In genomic region chr2:121213386-121213785, GRCh38 we compare ENCODE assay signal across 33 cellular contexts.
"Had no signal": no experiment of that assay in that cellular context is flagged by ENCODE, and none has a peak within 500 bp of the region (broad histone marks: within the 10 kb centered on the region; RNA-seq: fewer than 3 reads in every experiment).

No MANE protein-coding gene starts in this region.

- H3K4me1 Mint-ChIP-seq: activated CD4-positive, alpha-beta T cell treated with anti-CD3 and anti-CD28 coated beads for 36 hours; activated CD4-positive, alpha-beta T cell treated with anti-CD3 and anti-CD28 coated beads, Interleukin-2, amount 10 ng/mL, durations not matched to agents 24 days and 14 days; activated CD8-positive, alpha-beta memory T cell treated with anti-CD3 and anti-CD28 coated beads, Interleukin-2, amount 10 ng/mL, durations not matched to agents 7 days and 5 days; activated naive CD4-positive, alpha-beta T cell treated with anti-CD3 and anti-CD28 coated beads, Interleukin-2, amount 10 ng/mL, durations not matched to agents 7 days and 5 days; activated naive CD8-positive, alpha-beta T cell treated with anti-CD3 and anti-CD28 coated beads, Interleukin-2, amount 10 ng/mL, durations not matched to agents 7 days and 5 days; T-helper 17 cell had no signal

- H3K9me3 Mint-ChIP-seq: activated CD4-positive, alpha-beta memory T cell treated with anti-CD3 and anti-CD28 coated beads for 36 hours; activated CD4-positive, alpha-beta T cell treated with anti-CD3 and anti-CD28 coated beads, Interleukin-2, amount 10 ng/mL, durations not matched to agents 24 days and 14 days; activated naive CD4-positive, alpha-beta T cell treated with anti-CD3 and anti-CD28 coated beads, Interleukin-2, amount 10 ng/mL, durations not matched to agents 7 days and 5 days; activated naive CD4-positive, alpha-beta T cell treated with anti-CD3 and anti-CD28 coated beads, Interleukin-2, amount 50 U/mL, for 72 hours; activated naive CD8-positive, alpha-beta T cell treated with anti-CD3 and anti-CD28 coated beads, Interleukin-2, amount 10 ng/mL, durations not matched to agents 7 days and 5 days; activated T-helper 1 cell treated with anti-CD3 and anti-CD28 coated beads, Interleukin-12 subunit alpha, Interleukin-12 subunit beta, Interleukin-2, Interleukin-4 antibody, amounts not matched to agents 30 ng/mL and 10 ng/mL and 1 ng/mL, durations not matched to agents 14 hours and 24 hours and 36 hours; activated T-helper 2 cell treated with anti-CD3 and anti-CD28 coated beads, Interferon-gamma antibody, Interleukin-2, Interleukin-4, amounts not matched to agents 10 μg/mL and 5 μg/mL and 100 μg/mL, durations not matched to agents 14 hours and 24 hours and 36 hours; dendritic cell treated with granulocyte-macrophage colony-stimulating factor and Interleukin-4, amounts not matched to agents 40 ng/mL and 50 ng/mL, for 4 days; endodermal cell; T-helper 2 cell treated with Interferon-gamma antibody and Interleukin-4, amounts not matched to agents 5 μg/mL and 100 μg/mL, for 36 hours had no signal

- H3K27ac Mint-ChIP-seq: activated CD4-positive, alpha-beta memory T cell treated with anti-CD3 and anti-CD28 coated beads for 36 hours; activated CD4-positive, alpha-beta T cell treated with anti-CD3 and anti-CD28 coated beads for 36 hours; activated CD4-positive, alpha-beta T cell treated with anti-CD3 and anti-CD28 coated beads, Interleukin-2, amount 10 ng/mL, durations not matched to agents 24 days and 14 days; activated CD8-positive, alpha-beta memory T cell treated with anti-CD3 and anti-CD28 coated beads, Interleukin-2, amount 10 ng/mL, durations not matched to agents 7 days and 5 days; activated CD8-positive, alpha-beta T cell treated with anti-CD3 and anti-CD28 coated beads, Interleukin-2, amount 10 ng/mL, durations not matched to agents 7 days and 5 days; activated naive CD4-positive, alpha-beta T cell treated with anti-CD3 and anti-CD28 coated beads, Interleukin-2, amount 10 ng/mL, durations not matched to agents 7 days and 5 days; activated naive CD4-positive, alpha-beta T cell treated with anti-CD3 and anti-CD28 coated beads, Interleukin-2, amount 50 U/mL, for 72 hours; activated naive CD8-positive, alpha-beta T cell treated with anti-CD3 and anti-CD28 coated beads, Interleukin-2, amount 10 ng/mL, durations not matched to agents 7 days and 5 days; activated T-helper 1 cell treated with anti-CD3 and anti-CD28 coated beads, Interleukin-12 subunit alpha, Interleukin-12 subunit beta, Interleukin-2, Interleukin-4 antibody, amounts not matched to agents 30 ng/mL and 10 ng/mL and 1 ng/mL, durations not matched to agents 14 hours and 24 hours and 36 hours; activated T-helper 2 cell treated with anti-CD3 and anti-CD28 coated beads, Interferon-gamma antibody, Interleukin-2, Interleukin-4, amounts not matched to agents 10 μg/mL and 5 μg/mL and 100 μg/mL, durations not matched to agents 14 hours and 24 hours and 36 hours; dendritic cell treated with granulocyte-macrophage colony-stimulating factor and Interleukin-4, amounts not matched to agents 40 ng/mL and 50 ng/mL, for 4 days; endodermal cell; T-helper 17 cell; T-helper 2 cell treated with Interferon-gamma antibody and Interleukin-4, amounts not matched to agents 5 μg/mL and 100 μg/mL, for 36 hours had no signal

- H3K9me3 ChIP-seq: body of pancreas, gastrocnemius medialis had no signal

- H3K4me3 ChIP-seq: body of pancreas, cardiac muscle cell, coronary artery, dorsolateral prefrontal cortex, gastrocnemius medialis had no signal

- H3K27ac ChIP-seq: body of pancreas, cardiac muscle cell, coronary artery, dorsolateral prefrontal cortex, foreskin keratinocyte, gastrocnemius medialis had no signal

- ATAC-seq: activated CD4-positive, alpha-beta T cell treated with anti-CD3 and anti-CD28 coated beads for 36 hours; activated CD8-positive, alpha-beta memory T cell treated with anti-CD3 and anti-CD28 coated beads, Interleukin-2, amount 10 ng/mL, durations not matched to agents 7 days and 5 days; activated CD8-positive, alpha-beta T cell treated with anti-CD3 and anti-CD28 coated beads, Interleukin-2, amount 10 ng/mL, durations not matched to agents 7 days and 5 days; activated naive CD4-positive, alpha-beta T cell treated with anti-CD3 and anti-CD28 coated beads, Interleukin-2, amount 50 U/mL, for 72 hours; body of pancreas; esophagus mucosa; foreskin keratinocyte; gastrocnemius medialis; T-helper 17 cell had no signal

- H3K36me3 Mint-ChIP-seq: activated CD4-positive, alpha-beta memory T cell treated with anti-CD3 and anti-CD28 coated beads for 36 hours; activated CD8-positive, alpha-beta memory T cell treated with anti-CD3 and anti-CD28 coated beads, Interleukin-2, amount 10 ng/mL, durations not matched to agents 7 days and 5 days; activated naive CD4-positive, alpha-beta T cell treated with anti-CD3 and anti-CD28 coated beads, Interleukin-2, amount 10 ng/mL, durations not matched to agents 7 days and 5 days; activated naive CD4-positive, alpha-beta T cell treated with anti-CD3 and anti-CD28 coated beads, Interleukin-2, amount 50 U/mL, for 72 hours; activated naive CD8-positive, alpha-beta T cell treated with anti-CD3 and anti-CD28 coated beads, Interleukin-2, amount 10 ng/mL, durations not matched to agents 7 days and 5 days had no signal

- H3K27me3 Mint-ChIP-seq: activated CD4-positive, alpha-beta T cell treated with anti-CD3 and anti-CD28 coated beads for 36 hours; activated CD4-positive, alpha-beta T cell treated with anti-CD3 and anti-CD28 coated beads, Interleukin-2, amount 10 ng/mL, durations not matched to agents 24 days and 14 days; activated CD8-positive, alpha-beta memory T cell treated with anti-CD3 and anti-CD28 coated beads, Interleukin-2, amount 10 ng/mL, durations not matched to agents 7 days and 5 days; activated naive CD4-positive, alpha-beta T cell treated with anti-CD3 and anti-CD28 coated beads, Interleukin-2, amount 10 ng/mL, durations not matched to agents 7 days and 5 days; activated naive CD8-positive, alpha-beta T cell treated with anti-CD3 and anti-CD28 coated beads, Interleukin-2, amount 10 ng/mL, durations not matched to agents 7 days and 5 days had no signal

- H3K4me3 Mint-ChIP-seq: activated CD4-positive, alpha-beta memory T cell treated with anti-CD3 and anti-CD28 coated beads for 36 hours; activated CD4-positive, alpha-beta T cell treated with anti-CD3 and anti-CD28 coated beads for 36 hours; activated CD4-positive, alpha-beta T cell treated with anti-CD3 and anti-CD28 coated beads, Interleukin-2, amount 10 ng/mL, durations not matched to agents 24 days and 14 days; activated CD8-positive, alpha-beta memory T cell treated with anti-CD3 and anti-CD28 coated beads, Interleukin-2, amount 10 ng/mL, durations not matched to agents 7 days and 5 days; activated CD8-positive, alpha-beta T cell treated with anti-CD3 and anti-CD28 coated beads, Interleukin-2, amount 10 ng/mL, durations not matched to agents 7 days and 5 days; activated naive CD4-positive, alpha-beta T cell treated with anti-CD3 and anti-CD28 coated beads, Interleukin-2, amount 10 ng/mL, durations not matched to agents 7 days and 5 days; activated naive CD8-positive, alpha-beta T cell treated with anti-CD3 and anti-CD28 coated beads, Interleukin-2, amount 10 ng/mL, durations not matched to agents 7 days and 5 days; activated T-helper 1 cell treated with anti-CD3 and anti-CD28 coated beads, Interleukin-12 subunit alpha, Interleukin-12 subunit beta, Interleukin-2, Interleukin-4 antibody, amounts not matched to agents 30 ng/mL and 10 ng/mL and 1 ng/mL, durations not matched to agents 14 hours and 24 hours and 36 hours; dendritic cell treated with granulocyte-macrophage colony-stimulating factor and Interleukin-4, amounts not matched to agents 40 ng/mL and 50 ng/mL, for 4 days; endodermal cell; T-helper 17 cell; T-helper 2 cell treated with Interferon-gamma antibody and Interleukin-4, amounts not matched to agents 5 μg/mL and 100 μg/mL, for 36 hours had no signal

- H3K36me3 ChIP-seq: cardiac muscle cell, gastrocnemius medialis had no signal

- H3K27me3 ChIP-seq: cardiac muscle cell, dorsolateral prefrontal cortex, foreskin keratinocyte, gastrocnemius medialis had no signal

- H3K4me1 ChIP-seq: gastrocnemius medialis had no signal

- DNase-seq: activated CD4-positive, alpha-beta memory T cell treated with anti-CD3 and anti-CD28 coated beads for 36 hours; activated CD4-positive, alpha-beta T cell treated with anti-CD3 and anti-CD28 coated beads for 36 hours; activated CD4-positive, alpha-beta T cell treated with anti-CD3 and anti-CD28 coated beads, Interleukin-2, amount 10 ng/mL, durations not matched to agents 24 days and 14 days; activated CD4-positive, CD25-positive, alpha-beta regulatory T cell; activated CD4-positive, CD25-positive, alpha-beta regulatory T cell treated with anti-CD3 and anti-CD28 coated beads, Interleukin-2, amount 50 U/mL, for 72 hours; activated CD8-positive, alpha-beta memory T cell treated with anti-CD3 and anti-CD28 coated beads, Interleukin-2, amount 10 ng/mL, durations not matched to agents 7 days and 5 days; activated CD8-positive, alpha-beta memory T cell treated with anti-CD3 and anti-CD28 coated beads, Interleukin-2, amount 50 U/mL, for 4 hours; activated CD8-positive, alpha-beta T cell treated with anti-CD3 and anti-CD28 coated beads, Interleukin-2, amount 10 ng/mL, durations not matched to agents 7 days and 5 days; activated effector memory CD4-positive, alpha-beta T cell treated with anti-CD3 and anti-CD28 coated beads, Interleukin-2, amount 50 U/mL, for 16 hours; activated naive CD4-positive, alpha-beta T cell treated with anti-CD3 and anti-CD28 coated beads, Interleukin-2, amount 10 ng/mL, durations not matched to agents 7 days and 5 days; activated naive CD8-positive, alpha-beta T cell treated with anti-CD3 and anti-CD28 coated beads, Interleukin-2, amount 10 ng/mL, durations not matched to agents 7 days and 5 days; activated T-cell treated with anti-CD3 and anti-CD28 coated beads, Interleukin-2, amount 50 U/mL, for 1 hour; activated T-cell treated with anti-CD3 and anti-CD28 coated beads, Interleukin-2, amount 50 U/mL, for 48 hours; body of pancreas; central memory CD4-positive, alpha-beta T cell; cerebellar nuclear complex; dorsolateral prefrontal cortex; effector memory CD4-positive, alpha-beta T cell; foreskin keratinocyte; gastrocnemius medialis; glutamatergic neuron; T-helper 1 cell; T-helper 17 cell; T1000 had no signal
